In the genomic region with DNA sequence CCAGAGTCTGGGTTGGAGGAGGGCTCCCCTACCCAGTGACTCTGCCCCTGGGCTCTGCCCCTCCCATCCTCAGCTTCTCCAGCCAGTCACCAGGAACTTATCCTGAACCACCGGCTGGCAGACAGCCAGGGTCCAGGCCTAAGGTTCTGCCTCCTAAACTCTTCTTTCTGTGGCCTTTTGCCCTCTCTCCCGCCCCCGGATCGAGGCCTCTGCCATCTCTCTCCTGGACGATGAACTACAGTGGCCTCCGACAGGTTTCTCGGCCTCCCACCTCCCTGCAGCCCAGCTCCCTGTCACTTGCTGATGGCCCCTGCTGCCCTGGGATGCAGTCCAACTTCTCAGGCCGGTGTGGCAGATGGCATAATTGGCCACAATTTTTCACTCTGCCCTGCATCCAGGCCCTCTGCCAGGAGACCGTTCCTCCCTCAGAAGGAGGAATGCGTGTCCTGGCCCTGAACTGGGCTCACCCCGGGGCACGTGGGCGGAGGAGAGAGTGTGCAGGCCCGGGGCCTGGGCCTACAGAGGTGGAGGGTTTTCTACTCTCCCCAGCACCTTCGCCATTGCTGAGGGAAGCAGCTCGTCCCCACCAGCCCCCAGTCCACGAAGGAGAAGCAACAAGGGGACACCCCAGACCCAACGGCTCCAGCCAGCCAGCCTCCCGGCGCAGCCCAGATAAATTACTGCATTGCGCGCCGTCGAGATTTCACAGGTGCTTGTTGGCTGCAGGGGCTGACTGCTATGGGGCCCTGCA, we compare ENCODE assay signal across 1 cellular context.
TF ChIP-seq lines count a peak whose summit lies in the region.

No MANE protein-coding gene starts in this region.

TF ChIP-seq in HCT116, 20 proteins besides CTCF, POLR2A, EP300 and RAD21:
- no peak for TF ChIP-seq JUND (IDR thresholded peaks at IDR 0.05)
- peak; percentile 42; the same call in 1 of the 2 replicates for TF ChIP-seq EGR1 (IDR thresholded peaks at IDR 0.05; ENCODE audit: low read depth)
